In the genomic region with DNA sequence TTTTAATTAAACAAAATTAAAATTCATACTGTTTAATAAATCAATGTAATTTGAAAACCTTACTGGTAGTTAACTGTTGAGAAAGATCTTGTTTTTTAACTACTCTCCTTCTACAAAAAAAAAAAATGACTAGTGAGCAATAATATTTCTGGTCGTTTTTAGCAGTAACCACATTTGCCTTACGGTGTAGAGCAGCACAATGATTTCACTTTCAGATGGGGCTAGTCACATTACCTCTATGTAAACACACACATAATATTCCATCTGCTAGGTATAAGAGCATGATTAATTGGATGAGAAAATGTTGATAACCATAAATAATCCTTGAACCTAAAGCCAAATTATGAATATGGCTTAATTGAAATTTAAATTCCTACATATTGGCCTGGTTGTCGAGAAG, we compare ENCODE assay signal across 1 cellular context.
TF ChIP-seq lines count a peak whose summit lies in the region.

No MANE protein-coding gene starts in this region.

TF ChIP-seq in GM12878, 131 proteins besides CTCF, POLR2A, EP300 and RAD21 (continued from another document):
- TF ChIP-seq PRDM15 (CRISPR knock-in tag; IDR thresholded peaks at IDR 0.05), result no peak
- no peak for TF ChIP-seq ZBED1 (IDR thresholded peaks at IDR 0.05; ENCODE audit: borderline replicate concordance)
- TF ChIP-seq ZSCAN29 (IDR thresholded peaks at IDR 0.05), result no peak
- TF ChIP-seq NFYA (IDR thresholded peaks at IDR 0.05; ENCODE audit: borderline replicate concordance, low read depth, low read length), result no peak
- no peak for TF ChIP-seq STAT1 (conservative IDR thresholded peaks at IDR 0.05)
- TF ChIP-seq CBX5 (IDR thresholded peaks at IDR 0.05; ENCODE audit: low read depth), result no peak
- no peak for TF ChIP-seq TBL1XR1 (IDR thresholded peaks at IDR 0.05; ENCODE audit: low read depth, low read length)
- no peak for TF ChIP-seq SUPT20H (IDR thresholded peaks at IDR 0.05; ENCODE audit: borderline replicate concordance, control insufficient read depth, low read depth, low read length)
